8 cellular contexts compared by ENCODE assay signal in the genomic region with DNA sequence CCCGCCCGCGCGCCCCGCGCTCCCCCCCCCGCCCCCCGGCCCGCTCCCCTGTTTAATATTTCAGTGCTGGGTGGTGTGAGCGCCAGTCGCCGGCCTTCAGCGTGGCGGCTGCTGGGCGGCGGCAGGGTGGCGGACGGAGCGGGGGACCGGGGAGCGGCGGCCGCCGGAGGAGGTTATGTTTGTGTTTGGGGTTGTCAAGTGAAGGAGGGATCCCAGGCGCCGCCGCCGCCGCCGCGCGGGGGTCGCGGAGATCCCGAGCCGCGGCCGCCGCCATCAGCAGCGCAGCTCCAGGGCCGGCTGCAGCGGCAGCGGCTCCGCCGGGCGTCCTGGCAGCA. TPM values are rescaled to one million over a fixed set of nuclear protein-coding genes. Genes with fewer than 3 reads are reported as not detected.
DNase-seq lines count a peak whose midpoint lies in the region; ATAC-seq and TF ChIP-seq lines count a peak whose summit lies in the region.

HIVEP1 (plus strand) TSS at position 82 of the 335 bp plus-strand sequence. CDS start 3,317 bp downstream, outside the sequence.

- peak within 1 kb of the TSS; percentile 46 for H4K8ac ChIP-seq in trophoblast cell (ENCODE audit: low read depth, low read length)

- no peak for TF ChIP-seq CTCF in heart left ventricle (IDR thresholded peaks at IDR 0.05)

- peaks cover 66% of the 10 kb centered on the region for H3K4me1 Mint-ChIP-seq in activated naive CD8-positive, alpha-beta T cell (ENCODE audit: low read depth)

- H3K27me3 ChIP-seq in heart left ventricle (no peaks in the 10 kb centered on the region), trophoblast cell (ENCODE audit: insufficient read depth, low read length) (no peaks in the 10 kb centered on the region)

- H2AK5ac ChIP-seq in trophoblast cell (ENCODE audit: low read length) = peak within 1 kb of the TSS; percentile 35

- DNase-seq in Jurkat, Clone E6-1 (ENCODE audit: low read depth, low spot score) = no peak
- DNase-seq in heart left ventricle = peak in 3 of 5 donors; percentile 25 to 53 (median 42)
- DNase-seq in trophoblast cell = no peak
- no peak for DNase-seq in CD1c-positive myeloid dendritic cell (ENCODE audit: extremely low spot score)
- no peak for DNase-seq in NOMO-1 treated with dmso at 0.1 percent for 144 hours (lab: John Stamatoyannopoulos, UW; ENCODE audit: unreplicated experiment)

- peak within 1 kb of the TSS; percentile 92 for H3K14ac ChIP-seq in trophoblast cell (ENCODE audit: low read length)

- peak within 1 kb of the TSS; percentile 56 for H2BK120ac ChIP-seq in trophoblast cell (ENCODE audit: insufficient read depth, low read length, poor library complexity)

- H4K12ac ChIP-seq in trophoblast cell (ENCODE audit: low read depth, low read length) = peak within 1 kb of the TSS; percentile 22

- H3K36me3 Mint-ChIP-seq in activated naive CD8-positive, alpha-beta T cell = peaks cover 13% of the 10 kb centered on the region

- peaks cover 23% of the 10 kb centered on the region for H3K79me1 ChIP-seq in trophoblast cell (ENCODE audit: low read length)

- peak within 1 kb of the TSS; percentile 83 for H4K91ac ChIP-seq in trophoblast cell (ENCODE audit: low read depth, low read length)

- peak within 1 kb of the TSS; percentile 91 to 100 (median 96) for H3K27ac ChIP-seq in heart left ventricle
- peak within 1 kb of the TSS; percentile 90 for H3K27ac ChIP-seq in trophoblast cell (ENCODE audit: low read depth, low read length)

- intact Hi-C loops in heart left ventricle (cut with DNase I) = loop anchor here in 3 of 10 donors (5.0 to 10.0 kb wide), 3 partner anchors 307 to 357 kb away; no protein-coding TSS in a partner anchor

- ATAC-seq in GM18907 (IDR thresholded peaks at IDR 0.05; ENCODE audit: unreplicated experiment) (peak; percentile 1), heart left ventricle (no peak), GM21360 (IDR thresholded peaks at IDR 0.05; ENCODE audit: unreplicated experiment) (no peak)

- H3K4me3 Mint-ChIP-seq in activated naive CD8-positive, alpha-beta T cell = peak within 1 kb of the TSS; percentile 98

- H3K4ac ChIP-seq in trophoblast cell (ENCODE audit: low read depth, low read length) = peak within 1 kb of the TSS; percentile 16

- H2BK5ac ChIP-seq in trophoblast cell (ENCODE audit: low read depth, low read length, poor library complexity) = peak within 1 kb of the TSS; percentile 86

- WGBS in heart left ventricle, 4 donors = 0 to 1% (median 1%) methylated on average over 13 to 46 of the region's 46 CpGs; no CpG with 5 or more reads in 1 of the 4 donors
- WGBS in trophoblast cell (ENCODE audit: extremely low coverage, insufficient coverage, insufficient read length) = no CpG with 5 or more reads among the region's 46 CpGs

- peaks cover 5% of the 10 kb centered on the region for H3K9me3 Mint-ChIP-seq in activated naive CD8-positive, alpha-beta T cell (ENCODE audit: low read depth)

- H3K4me2 ChIP-seq in trophoblast cell (ENCODE audit: low read length) = peak within 1 kb of the TSS; percentile 98

- peak within 1 kb of the TSS; percentile 67 for H2AFZ ChIP-seq in trophoblast cell (ENCODE audit: insufficient read depth, low read length, poor library complexity)

- no peak within 1 kb of the TSS for H3K23ac ChIP-seq in trophoblast cell (ENCODE audit: low read length)

- H3K18ac ChIP-seq in trophoblast cell (ENCODE audit: low read length) = peak within 1 kb of the TSS; percentile 92

- peaks cover 0 to 39% (median 19%) of the 10 kb centered on the region in 12 donors for H3K4me1 ChIP-seq in heart left ventricle
- H3K4me1 ChIP-seq in trophoblast cell (ENCODE audit: control insufficient read depth in 1 of 2, insufficient read depth in 2 of 2, low read length in 2 of 2) = peaks cover 2 to 7% of the 10 kb centered on the region in 2 experiments

- peak in 1 of 2 donors; percentile 29 for TF ChIP-seq POLR2A in heart left ventricle (IDR thresholded peaks at IDR 0.05)

- peak within 1 kb of the TSS; percentile 72 for H3K4me3 ChIP-seq in Jurkat, Clone E6-1 (ENCODE audit: low read length)
- H3K4me3 ChIP-seq in heart left ventricle (peak within 1 kb of the TSS; percentile 61 to 98 (median 78)), trophoblast cell (ENCODE audit: low read depth, low read length) (peak within 1 kb of the TSS; percentile 85)

- peaks cover 0 to 20% (median 12%) of the 10 kb centered on the region in 9 donors for H3K36me3 ChIP-seq in heart left ventricle
- H3K36me3 ChIP-seq in trophoblast cell (ENCODE audit: control insufficient read depth in 1 of 2, insufficient read depth in 2 of 2, low read length in 2 of 2) = peaks cover 4 to 7% of the 10 kb centered on the region in 2 experiments

- H3K9ac ChIP-seq in trophoblast cell (ENCODE audit: low read length) = peak within 1 kb of the TSS; percentile 73

- peaks cover 16% of the 10 kb centered on the region for H3K79me2 ChIP-seq in trophoblast cell (ENCODE audit: control insufficient read depth, insufficient read depth, low read length, poor library complexity)

- H2BK12ac ChIP-seq in trophoblast cell (ENCODE audit: low read length) = peak within 1 kb of the TSS; percentile 18

- H3K9me3 ChIP-seq in heart left ventricle (peaks cover 0 to 7% (median 0%) of the 10 kb centered on the region in 12 donors), trophoblast cell (ENCODE audit: insufficient read depth, low read depth, low read length) (no peaks in the 10 kb centered on the region)

- no peaks in the 10 kb centered on the region for H3K27me3 Mint-ChIP-seq in activated naive CD8-positive, alpha-beta T cell

- peak within 1 kb of the TSS; percentile 98 for H3K27ac Mint-ChIP-seq in activated naive CD8-positive, alpha-beta T cell

RNA-seq across cellular contexts. Expression of gene HIVEP1, which starts in this region (rescaled TPM):
- 4.3 TPM for polyA plus RNA-seq in Jurkat, Clone E6-1 (2012; ENCODE audit: insufficient read depth, insufficient read length)
- 10 to 100 TPM in 8 of 9 donors, 1 to 10 TPM in 1; 10.0 to 22.8 (median 13.7) TPM for total RNA-seq in heart left ventricle
- polyA plus RNA-seq in heart left ventricle = 1 to 10 TPM; 3.5 to 5.5 TPM
- polyA plus RNA-seq in trophoblast cell (2013) = 14.7 and 15.4 TPM in 2 replicates

Comparison
In these comparisons a context has a peak if more than half of its experiments do, and no peak if none do; other contexts are left out.
1. DNase-seq: peak in heart left ventricle (3 of 5); none in Jurkat, Clone E6-1 (single experiment), trophoblast cell (0 of 2), CD1c-positive myeloid dendritic cell (single experiment) and NOMO-1 treated with dmso at 0.1 percent for 144 hours (single experiment).
2. Peak in every context shown above with its lines, with median percentiles within 50 percentile points of each other: H3K4me3 ChIP-seq.